ENCODE assay signal across 25 cellular contexts in the genomic region with DNA sequence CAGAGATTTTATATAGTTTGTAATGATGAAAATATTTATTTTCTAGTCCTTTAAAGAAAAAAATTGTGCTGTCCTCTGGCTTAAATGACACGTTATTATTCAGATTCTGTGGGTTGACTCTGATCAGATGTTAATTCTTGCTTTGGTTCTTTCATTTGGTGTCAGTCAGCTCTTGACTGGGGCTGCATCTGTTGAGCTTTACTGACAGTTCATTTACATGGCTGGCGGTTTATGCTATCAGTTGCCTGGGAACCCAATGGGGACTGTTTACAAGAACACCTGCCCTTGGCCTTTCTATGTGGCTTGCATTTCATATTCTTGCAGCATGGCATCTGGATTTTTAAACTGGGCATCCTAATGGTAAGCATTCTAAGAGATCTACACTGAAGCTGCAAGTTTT.
"Had no signal": no experiment of that assay in that cellular context is flagged by ENCODE, and none has a peak within 500 bp of the region (broad histone marks: within the 10 kb centered on the region; RNA-seq: fewer than 3 reads in every experiment).

No MANE protein-coding gene starts in this region.

- H3K4me1 Mint-ChIP-seq: endodermal cell; memory B cell; naive thymus-derived CD4-positive, alpha-beta T cell; nephron progenitor cell; stimulated activated naive B cell treated with anti-CD40 and anti-IgM and Interleukin-4, amounts not matched to agents 10 μg/mL and 1 μg/mL and 100 μg/mL, for 72 hours; stimulated activated naive CD8-positive, alpha-beta T cell treated with anti-CD3 and anti-CD28 coated beads, Interleukin-15, amount 100 ng/mL, for 72 hours had no signal

- H3K9me3 Mint-ChIP-seq: endodermal cell; memory B cell; nephron progenitor cell; stimulated activated naive CD8-positive, alpha-beta T cell treated with anti-CD3 and anti-CD28 coated beads, Interleukin-15, amount 100 ng/mL, for 72 hours had no signal

- DNase-seq: effector CD4-positive, alpha-beta T cell; endodermal cell; erythroblast; foreskin keratinocyte; kidney; left cardiac atrium; left ventricle myocardium inferior; lower lobe of right lung; naive thymus-derived CD4-positive, alpha-beta T cell; nephron progenitor cell; psoas muscle; retina; spleen; stimulated activated CD4-positive, alpha-beta T cell treated with anti-CD3 and anti-CD28 coated beads, Interleukin-15, amount 100 ng/mL, for 24 hours; stimulated activated CD4-positive, alpha-beta T cell treated with anti-CD3 and anti-CD28 coated beads, Interleukin-1b, Interleukin-23, amount 100 ng/mL, for 48 hours; stimulated activated CD4-positive, alpha-beta T cell treated with anti-CD3 and anti-CD28 coated beads, Interleukin-4, amount 100 ng/mL, for 4 hours; stimulated activated naive B cell treated with anti-CD40 and anti-IgM and Interleukin-4, amounts not matched to agents 10 μg/mL and 1 μg/mL and 100 μg/mL, for 72 hours; stimulated activated naive CD8-positive, alpha-beta T cell treated with anti-CD3 and anti-CD28 coated beads, Interleukin-15, amount 100 ng/mL, for 72 hours; testis; upper lobe of right lung had no signal

- H3K4me1 ChIP-seq: foreskin keratinocyte, left ventricle myocardium inferior, lower lobe of right lung, psoas muscle, spleen, testis, tibial nerve, upper lobe of right lung, vagina had no signal

- H3K27me3 Mint-ChIP-seq: memory B cell; naive thymus-derived CD4-positive, alpha-beta T cell; stimulated activated naive B cell treated with anti-CD40 and anti-IgM and Interleukin-4, amounts not matched to agents 10 μg/mL and 1 μg/mL and 100 μg/mL, for 72 hours; stimulated activated naive CD8-positive, alpha-beta T cell treated with anti-CD3 and anti-CD28 coated beads, Interleukin-15, amount 100 ng/mL, for 72 hours had no signal

- H3K4me3 ChIP-seq: left ventricle myocardium inferior, lower lobe of right lung, psoas muscle, spleen, testis, tibial nerve, upper lobe of right lung, vagina had no signal

- H3K4me3 Mint-ChIP-seq: endodermal cell; memory B cell; naive thymus-derived CD4-positive, alpha-beta T cell; nephron progenitor cell; stimulated activated naive B cell treated with anti-CD40 and anti-IgM and Interleukin-4, amounts not matched to agents 10 μg/mL and 1 μg/mL and 100 μg/mL, for 72 hours; stimulated activated naive CD8-positive, alpha-beta T cell treated with anti-CD3 and anti-CD28 coated beads, Interleukin-15, amount 100 ng/mL, for 72 hours had no signal

- H3K27ac ChIP-seq: foreskin keratinocyte, left ventricle myocardium inferior, lower lobe of right lung, neutrophil, psoas muscle, spleen, testis, tibial nerve, upper lobe of right lung, vagina had no signal

- H3K27me3 ChIP-seq: foreskin keratinocyte, neutrophil, spleen, testis, tibial nerve, upper lobe of right lung, vagina had no signal

- H3K27ac Mint-ChIP-seq: endodermal cell; memory B cell; naive thymus-derived CD4-positive, alpha-beta T cell; nephron progenitor cell; stimulated activated naive B cell treated with anti-CD40 and anti-IgM and Interleukin-4, amounts not matched to agents 10 μg/mL and 1 μg/mL and 100 μg/mL, for 72 hours; stimulated activated naive CD8-positive, alpha-beta T cell treated with anti-CD3 and anti-CD28 coated beads, Interleukin-15, amount 100 ng/mL, for 72 hours had no signal

- H3K36me3 Mint-ChIP-seq: memory B cell; naive thymus-derived CD4-positive, alpha-beta T cell; stimulated activated naive B cell treated with anti-CD40 and anti-IgM and Interleukin-4, amounts not matched to agents 10 μg/mL and 1 μg/mL and 100 μg/mL, for 72 hours had no signal

- H3K36me3 ChIP-seq: left ventricle myocardium inferior, lower lobe of right lung, neutrophil, spleen, tibial nerve, upper lobe of right lung, vagina had no signal

- ATAC-seq: foreskin keratinocyte; left cardiac atrium; lower lobe of right lung; naive thymus-derived CD4-positive, alpha-beta T cell; psoas muscle; sciatic nerve; stimulated activated naive B cell treated with anti-CD40 and anti-IgM and Interleukin-4, amounts not matched to agents 10 μg/mL and 1 μg/mL and 100 μg/mL, for 72 hours; stimulated activated naive CD8-positive, alpha-beta T cell treated with anti-CD3 and anti-CD28 coated beads, Interleukin-15, amount 100 ng/mL, for 72 hours; upper lobe of right lung had no signal
